Comparison of ENCODE assay signal across 8 cellular contexts in the genomic region with DNA sequence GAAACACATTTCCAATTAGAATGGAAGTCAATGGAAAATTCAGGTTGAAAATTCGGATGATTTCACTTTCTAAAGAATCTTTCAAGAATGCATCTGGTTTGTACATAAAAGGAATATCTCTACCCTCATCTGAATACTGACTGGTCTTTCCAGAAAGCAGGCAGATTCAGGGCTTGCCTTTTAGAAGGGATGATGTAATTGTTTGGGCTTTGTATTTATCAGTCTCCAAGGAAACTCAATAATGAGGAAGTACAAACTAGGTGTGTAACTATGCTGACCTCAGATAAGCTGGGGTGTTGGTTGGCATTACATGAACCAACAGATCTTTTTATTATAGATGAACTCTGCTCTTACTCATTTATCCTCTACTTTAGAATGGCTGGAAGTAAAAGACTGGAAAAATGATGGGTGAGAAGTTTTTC. TPM values are rescaled to one million over a fixed set of nuclear protein-coding genes. Genes with fewer than 3 reads are reported as not detected.
A peak's percentile ranks its signal among the peaks of the same experiment; 100 is the strongest.
DNase-seq lines count a peak whose midpoint lies in the region; ATAC-seq and TF ChIP-seq lines count a peak whose summit lies in the region.

No MANE protein-coding gene starts in this region.

- H3K4me3 ChIP-seq in choroid plexus epithelial cell (ENCODE audit: low read depth, low read length) = no peak overlapping the region
- no peak overlapping the region for H3K4me3 ChIP-seq in mesendoderm (ENCODE audit: low read length)

- H3K27me3 ChIP-seq in mesendoderm (ENCODE audit: insufficient read depth, low read length, poor library complexity) = no peaks in the 10 kb centered on the region

- peaks cover 5% of the 10 kb centered on the region for H3K79me1 ChIP-seq in mesendoderm (ENCODE audit: low read length)

- no peak overlapping the region for H2BK120ac ChIP-seq in mesendoderm (ENCODE audit: low read depth, low read length)

- no peak for TF ChIP-seq CTCF in choroid plexus epithelial cell (conservative IDR thresholded peaks at IDR 0.05; ENCODE audit: low read depth, low read length)

- no peak overlapping the region for H3K18ac ChIP-seq in mesendoderm (ENCODE audit: low read length)

- ATAC-seq in GM18517 (IDR thresholded peaks at IDR 0.05; ENCODE audit: unreplicated experiment) (peak; percentile 96), HG02678 (IDR thresholded peaks at IDR 0.05; ENCODE audit: unreplicated experiment) (peak; percentile 81)

- H3K9ac ChIP-seq in mesendoderm (ENCODE audit: low read length) = no peak overlapping the region

- DNase-seq in NCI-H2029 (lab: John Stamatoyannopoulos, UW) (peak; percentile 65), choroid plexus epithelial cell (ENCODE audit: low read depth) (peak; percentile 89), mesendoderm (peak; percentile 99), DMS79 (lab: John Stamatoyannopoulos, UW) (no peak), amygdala (lab: John Stamatoyannopoulos, UW) (no peak)
- DNase-seq in stimulated activated CD4-positive, alpha-beta T cell treated with anti-CD3 and anti-CD28 coated beads, Interleukin-1b, Interleukin-23, amount 100 ng/mL, for 48 hours = no peak

- H3K56ac ChIP-seq in mesendoderm (ENCODE audit: low read length) = peak overlapping the region; percentile 30

- H2BK5ac ChIP-seq in mesendoderm (ENCODE audit: low read length) = no peak overlapping the region

- H3K27ac ChIP-seq in mesendoderm (ENCODE audit: low read depth, low read length) = peak overlapping the region; percentile 54

- no peak overlapping the region for H2AK5ac ChIP-seq in mesendoderm (ENCODE audit: low read length)

- H3K23ac ChIP-seq in mesendoderm (ENCODE audit: low read length) = no peak overlapping the region

- H3K4me2 ChIP-seq in mesendoderm (ENCODE audit: low read length) = no peak overlapping the region

- no peak overlapping the region for H3K4ac ChIP-seq in mesendoderm (ENCODE audit: low read depth, low read length)

- H4K8ac ChIP-seq in mesendoderm (ENCODE audit: low read depth, low read length) = no peak overlapping the region

- no peak overlapping the region for H2BK15ac ChIP-seq in mesendoderm (replicated peaks; ENCODE audit: low read depth)

- H4K5ac ChIP-seq in mesendoderm (ENCODE audit: low read length) = no peak overlapping the region

- H3K79me2 ChIP-seq in mesendoderm (ENCODE audit: control insufficient read depth, insufficient read depth, low read length) = peaks cover 3% of the 10 kb centered on the region

- peaks cover 2% of the 10 kb centered on the region for H3K36me3 ChIP-seq in mesendoderm (ENCODE audit: control insufficient read depth, insufficient read depth, low read length)

- no CpG with 5 or more reads among the region's 1 CpG for WGBS in mesendoderm (ENCODE audit: extremely low coverage, insufficient coverage, low lambda C conversion rate)

- peaks cover 20% of the 10 kb centered on the region for H3K4me1 ChIP-seq in mesendoderm (ENCODE audit: control insufficient read depth, low read depth, low read length)

RNA-seq across cellular contexts. Expression of a gene that starts 24.1 kb away (rescaled TPM):
- polyA plus RNA-seq in mesendoderm (2013, experiment 1 of 2) = 212 TPM
- polyA plus RNA-seq in mesendoderm (2013, experiment 2 of 2) = 220 TPM

Comparison
In these comparisons a context has a peak if more than half of its experiments do, and no peak if none do; other contexts are left out.
1. DNase-seq: peak in NCI-H2029 (single experiment), choroid plexus epithelial cell (single experiment) and mesendoderm (single experiment); none in DMS79 (single experiment), amygdala (0 of 56) and stimulated activated CD4-positive, alpha-beta T cell treated with anti-CD3 and anti-CD28 coated beads, Interleukin-1b, Interleukin-23, amount 100 ng/mL, for 48 hours (single experiment).